27 cellular contexts compared by ENCODE assay signal in genomic region chr5:10303699-10304170, GRCh38. TPM values are rescaled to one million over a fixed set of nuclear protein-coding genes. Genes with fewer than 3 reads are reported as not detected.
DNase-seq lines count a peak whose midpoint lies in the region; ATAC-seq, FAIRE-seq and TF ChIP-seq lines count a peak whose summit lies in the region.
"Had no signal": no experiment of that assay in that cellular context is flagged by ENCODE, and none has a peak within 500 bp of the region (broad histone marks: within the 10 kb centered on the region; RNA-seq: fewer than 3 reads in every experiment).

No MANE protein-coding gene starts in this region.

- peak overlapping the region; percentile 75 for H3K4me2 ChIP-seq in K562 (ENCODE audit: insufficient read depth, low read length)
- H3K4me2 ChIP-seq: A549 had no signal

- ATAC-seq in heart left ventricle (peak in 2 of 4 donors; percentile 9 to 25), K562 (peak; percentile 55), right lobe of liver (peak; percentile 25 to 59 (median 36)), GM21717 (IDR thresholded peaks at IDR 0.05; ENCODE audit: unreplicated experiment) (no peak), HG03457 (IDR thresholded peaks at IDR 0.05; ENCODE audit: unreplicated experiment) (no peak), gastroesophageal sphincter (no peak)
- ATAC-seq: A549; activated CD8-positive, alpha-beta T cell treated with anti-CD3 and anti-CD28 coated beads, Interleukin-2, amount 10 ng/mL, durations not matched to agents 7 days and 5 days; activated T-cell treated with anti-CD3 and anti-CD28 coated beads, Interleukin-2, amount 50 U/mL, for 72 hours; left lung; PC-3 had no signal

- H4K20me1 ChIP-seq in K562 (replicated peaks; ENCODE audit: control insufficient read depth, insufficient read depth, low read length): no peaks in the 10 kb centered on the region

- peaks cover 16% of the 10 kb centered on the region for H3K27me3 Mint-ChIP-seq in nephron progenitor cell (ENCODE audit: low read depth, poor library complexity)

- H2AFZ ChIP-seq in K562 (ENCODE audit: low read depth, low read length): peak overlapping the region; percentile 67

- peak overlapping the region; percentile 8 to 79; a peak in 3 of 4 replicates for H3K9ac ChIP-seq in K562 (ENCODE audit: insufficient read depth in 1 of 2, low read depth in 2 of 2, low read length in 2 of 2)

- peaks cover 13% of the 10 kb centered on the region for H3K9me3 Mint-ChIP-seq in nephron progenitor cell
- H3K9me3 Mint-ChIP-seq: activated T-cell treated with anti-CD3 and anti-CD28 coated beads, Interleukin-2, amount 50 U/mL, for 72 hours; T-helper 1 cell treated with Interleukin-12 subunit alpha and Interleukin-12 subunit beta and Interleukin-4 antibody, amounts not matched to agents 30 μg/mL and 1 μg/mL, for 36 hours had no signal

- H3K4me3 Mint-ChIP-seq in nephron progenitor cell: no peak overlapping the region
- H3K4me3 Mint-ChIP-seq: activated CD8-positive, alpha-beta T cell treated with anti-CD3 and anti-CD28 coated beads, Interleukin-2, amount 10 ng/mL, durations not matched to agents 7 days and 5 days; activated naive CD8-positive, alpha-beta T cell; activated T-cell treated with anti-CD3 and anti-CD28 coated beads, Interleukin-2, amount 50 U/mL, for 72 hours; endodermal cell; H9; T-helper 1 cell treated with Interleukin-12 subunit alpha and Interleukin-12 subunit beta and Interleukin-4 antibody, amounts not matched to agents 30 μg/mL and 1 μg/mL, for 36 hours had no signal

- H3K4me3 ChIP-seq in heart left ventricle: no peak overlapping the region
- no peak overlapping the region for H3K4me3 ChIP-seq in K562
- no peak overlapping the region for H3K4me3 ChIP-seq in right lobe of liver
- H3K4me3 ChIP-seq in gastroesophageal sphincter: no peak overlapping the region
- H3K4me3 ChIP-seq: A549, left lung, SJCRH30, uterus had no signal

- no peak for DNase-seq in heart left ventricle
- DNase-seq in cardiac septum (ENCODE audit: low spot score): no peak
- DNase-seq in K562 (ENCODE audit: extremely low read depth in 1 of 4, low spot score in 3 of 4): peak in 3 of 4 experiments; percentile 34 to 91 (median 84)
- peak in 2 of 3 donors; percentile 53 to 61 for DNase-seq in right lobe of liver
- DNase-seq in nephron progenitor cell: no peak
- DNase-seq: activated CD8-positive, alpha-beta T cell treated with anti-CD3 and anti-CD28 coated beads, Interleukin-2, amount 10 ng/mL, durations not matched to agents 7 days and 5 days; activated T-cell treated with anti-CD3 and anti-CD28 coated beads, Interleukin-2, amount 50 U/mL, for 72 hours; Caco-2; endodermal cell; glutamatergic neuron; H9; Kasumi-1; NCI-H1092 treated with DMSO at 0.1 percent for 48 hours; NCI-H2081 treated with DMSO at 0.1 percent for 48 hours; NCI-H526; PC-3; SJCRH30; stimulated activated CD8-positive, alpha-beta memory T cell treated with anti-CD3 and anti-CD28 coated beads, Interleukin-4, amount 100 ng/mL, for 48 hours; uterus had no signal

- intact Hi-C loops in heart left ventricle (cut with DNase I): no loop called here
- intact Hi-C loops in cardiac septum (cut with DNase I): no loop called here
- intact Hi-C loops in K562 (cut with micrococcal nuclease): loop anchor here (1.0 to 10.0 kb wide), 2 partner anchors 9 to 301 kb away; no protein-coding TSS in a partner anchor
- intact Hi-C loops in right lobe of liver (cut with DNase I): no loop called here

- H3K4me1 Mint-ChIP-seq in nephron progenitor cell: peaks cover 20% of the 10 kb centered on the region

- TF ChIP-seq EP300 in K562 (IDR thresholded peaks at IDR 0.05; ENCODE audit: low read length) (peak; percentile 85), gastroesophageal sphincter (IDR thresholded peaks at IDR 0.05) (no peak)

- CTCF ChIA-PET in K562 (lab: Yijun Ruan, JAX; ENCODE audit: low intra/inter-chr PET ratio): no interaction called here

- POLR2A ChIA-PET in K562 (lab: Yijun Ruan, JAX): interaction anchor here (0.6 to 2.1 kb wide), 9 partner anchors 9 to 274 kb away, joined by 3 to 9 read pairs (median 3); partner anchors contain the start of gene MARCHF6

- H3K27me3 ChIP-seq in heart left ventricle (no peaks in the 10 kb centered on the region), K562 (ENCODE audit: control insufficient read depth in 2 of 2, insufficient read depth in 2 of 2, low read length in 2 of 2) (no peaks in the 10 kb centered on the region), right lobe of liver (no peaks in the 10 kb centered on the region), gastroesophageal sphincter (no peaks in the 10 kb centered on the region)
- H3K27me3 ChIP-seq: SJCRH30, uterus had no signal

- H3K9me3 ChIP-seq in heart left ventricle (no peaks in the 10 kb centered on the region), K562 (replicated peaks; ENCODE audit: control insufficient read depth, insufficient read depth, low read depth, low read length) (0 out of 2 replicates have a peak, but pooled peaks cover 4% of the 10 kb centered on the region), right lobe of liver (no peaks in the 10 kb centered on the region), gastroesophageal sphincter (no peaks in the 10 kb centered on the region)
- H3K9me3 ChIP-seq: A549, left lung, neutrophil, SJCRH30, uterus had no signal

- H3K36me3 Mint-ChIP-seq in nephron progenitor cell (ENCODE audit: low read depth): peaks cover 45% of the 10 kb centered on the region

- H3K4me1 ChIP-seq in heart left ventricle (peaks cover 0 to 42% (median 12%) of the 10 kb centered on the region in 12 donors), K562 (replicated peaks in 1 of 2; ENCODE audit: control insufficient read depth in 2 of 2, insufficient read depth in 2 of 2, low read length in 2 of 2) (peaks cover 40 to 49% of the 10 kb centered on the region in 2 experiments), right lobe of liver (peaks cover 0 to 56% (median 23%) of the 10 kb centered on the region in 4 donors), gastroesophageal sphincter (peaks cover 0 to 21% (median 0%) of the 10 kb centered on the region in 3 donors)
- H3K4me1 ChIP-seq: SJCRH30, uterus had no signal

- TF ChIP-seq RAD21 in K562 (CRISPR knock-in tag; conservative IDR thresholded peaks at IDR 0.05 in 1 of 2, IDR thresholded peaks at IDR 0.05 in 1 of 2): 0 out of 4 replicates have a peak, but pooled peaks of 1 of the 2 experiments have one; percentile 1

- H3K9me1 ChIP-seq in K562 (ENCODE audit: control insufficient read depth, insufficient read depth, low read length): no peaks in the 10 kb centered on the region

- H3K27ac ChIP-seq in heart left ventricle (peak overlapping the region in 11 of 12 donors; percentile 11 to 80 (median 69)), K562 (ENCODE audit: extremely low read depth, low read depth, low read length) (peak overlapping the region; percentile 94), right lobe of liver (peak overlapping the region; percentile 77 to 94 (median 83)), gastroesophageal sphincter (no peak overlapping the region)
- H3K27ac ChIP-seq: left lung, neutrophil, SJCRH30, uterus had no signal

- BruUV-seq in K562 (replicated peaks; lab: Mats Ljungman, UMichigan): no TSS peak

- TF ChIP-seq CTCF in heart left ventricle (IDR thresholded peaks at IDR 0.05) (no peak), K562 (IDR thresholded peaks at IDR 0.05 in 2 of 3, conservative IDR thresholded peaks at IDR 0.05 in 1 of 3; ENCODE audit: insufficient read depth in 2 of 3, low read depth in 1 of 3, low read length in 3 of 3) (no peak), right lobe of liver (IDR thresholded peaks at IDR 0.05) (no peak), nephron progenitor cell (IDR thresholded peaks at IDR 0.05) (no peak), gastroesophageal sphincter (IDR thresholded peaks at IDR 0.05) (no peak)

- in situ Hi-C loops in K562 (cut with MboI): no loop called here

- no peak overlapping the region for H3K27ac Mint-ChIP-seq in nephron progenitor cell
- H3K27ac Mint-ChIP-seq: activated CD8-positive, alpha-beta T cell treated with anti-CD3 and anti-CD28 coated beads, Interleukin-2, amount 10 ng/mL, durations not matched to agents 7 days and 5 days; activated naive CD8-positive, alpha-beta T cell; activated T-cell treated with anti-CD3 and anti-CD28 coated beads, Interleukin-2, amount 50 U/mL, for 72 hours; endodermal cell; H9; T-helper 1 cell treated with Interleukin-12 subunit alpha and Interleukin-12 subunit beta and Interleukin-4 antibody, amounts not matched to agents 30 μg/mL and 1 μg/mL, for 36 hours had no signal

- peaks cover 0 to 3% (median 0%) of the 10 kb centered on the region in 9 donors for H3K36me3 ChIP-seq in heart left ventricle
- peaks cover 45% of the 10 kb centered on the region for H3K36me3 ChIP-seq in K562 (ENCODE audit: control insufficient read depth, insufficient read depth, low read length)
- H3K36me3 ChIP-seq in right lobe of liver: no peaks in the 10 kb centered on the region
- H3K36me3 ChIP-seq in gastroesophageal sphincter: peaks cover 0 to 5% of the 10 kb centered on the region in 2 donors
- H3K36me3 ChIP-seq: left lung, neutrophil, SJCRH30, uterus had no signal

- peaks cover 89% of the 10 kb centered on the region for H3K79me2 ChIP-seq in K562 (ENCODE audit: control insufficient read depth, insufficient read depth, low read length)

- TF ChIP-seq POLR2A in heart left ventricle (IDR thresholded peaks at IDR 0.05) (no peak), K562 (conservative IDR thresholded peaks at IDR 0.05) (0 out of 2 replicates have a peak, but pooled peaks have one; percentile 43), right lobe of liver (IDR thresholded peaks at IDR 0.05) (no peak), gastroesophageal sphincter (IDR thresholded peaks at IDR 0.05) (no peak)

- peak; percentile 86 for FAIRE-seq in K562 (lab: Jason Lieb, UNC)
- FAIRE-seq: A549 had no signal

- 62 to 75% (median 66%) methylated on average over 5 of the region's 5 CpGs for WGBS in heart left ventricle, 4 donors
- WGBS in K562 (ENCODE audit: insufficient coverage, low coverage, missing lambda C conversion rate): 2% methylated on average over 5 of the region's 5 CpGs
- WGBS in right lobe of liver (ENCODE audit: insufficient coverage, low coverage, low lambda C conversion rate, missing lambda C conversion rate): 33% methylated on average over 5 of the region's 5 CpGs
- 29 to 88% methylated on average over 2 of the region's 5 CpGs for WGBS in gastroesophageal sphincter (ENCODE audit: low coverage in 1 of 2), 2 donors

RNA-seq across cellular contexts. Expression of gene CMBL, which starts 4.0 kb away (rescaled TPM):
- 10 to 100 TPM; 12.4 to 53.5 (median 29.0) TPM for total RNA-seq in heart left ventricle
- polyA plus RNA-seq in heart left ventricle: 10 to 100 TPM; 20.8 to 32.5 TPM
- total RNA-seq in cardiac septum: 31.2 TPM
- 57.6 and 73.6 TPM in 2 replicates for total RNA-seq in K562 (2011; cell fraction: chromatin; rRNA removed; ENCODE audit: low replicate concordance)
- total RNA-seq in K562 (2011; cell fraction: nucleolus; rRNA removed): 41.8 and 51.0 TPM in 2 replicates
- 60.6 and 76.3 TPM in 2 replicates for total RNA-seq in K562 (2011; cell fraction: nucleoplasm; rRNA removed)
- 22.6 and 30.0 TPM in 2 replicates for total RNA-seq in K562 (2014; rRNA removed)
- total RNA-seq in K562 (2014; rRNA removed; fragmentation: Illumina TruSeq; extraction: Trizol): 68.2 and 86.7 TPM in 2 replicates
- 54.7 and 55.5 TPM in 2 replicates for total RNA-seq in K562 (2015; rRNA removed; fragmentation: Illumina TruSeq; extraction: Trizol)
- total RNA-seq in K562 (2021): 119 and 121 TPM in 2 replicates
- 183 and 192 TPM in 2 replicates for polyA plus RNA-seq in K562 (2011; rRNA removed)
- 228 and 464 TPM in 2 replicates for polyA plus RNA-seq in K562 (2011; cell fraction: cytosol; rRNA removed)
- polyA plus RNA-seq in K562 (2011; cell fraction: nucleus; rRNA removed): 27.2 and 28.4 TPM in 2 replicates
- polyA plus RNA-seq in K562 (2012): 129 and 225 TPM in 2 replicates
- polyA plus RNA-seq in K562 (2014; fragmentation: Illumina TruSeq; extraction: Trizol): 140 and 144 TPM in 2 replicates
- polyA plus RNA-seq in K562 (2014; fragmentation: Nextera tagmentation; extraction: Ambion mirVana): 10 to 100 TPM; 53.4 to 71.1 TPM
- polyA plus RNA-seq in K562 (2014; rRNA removed): 109 and 128 TPM in 2 replicates
- polyA minus RNA-seq in K562 (2011; rRNA and poly(A)+ RNA removed): 176 TPM in 2 replicates
- 200 and 213 TPM in 2 replicates for polyA minus RNA-seq in K562 (2011; cell fraction: cytosol; rRNA and poly(A)+ RNA removed)
- 23.2 and 39.3 TPM in 2 replicates for polyA minus RNA-seq in K562 (2011; cell fraction: nucleus; rRNA and poly(A)+ RNA removed)
- total RNA-seq in right lobe of liver: 100 to 1,000 TPM in 3 of 6 experiments, 10 to 100 TPM in 3; 29.4 to 206 (median 97.7) TPM
- 1 to 10 TPM; 2.2 to 7.7 (median 4.4) TPM for total RNA-seq in gastroesophageal sphincter
- total RNA-seq: SJCRH30 had no signal

RNA-seq across cellular contexts. Expression of gene MARCHF6, which starts 49.8 kb away (rescaled TPM):
- total RNA-seq in heart left ventricle (100 to 1,000 TPM; 108 to 192 (median 161) TPM), cardiac septum (142 TPM), K562 (2014; rRNA removed) (68.1 and 82.1 TPM in 2 replicates), K562 (2014; rRNA removed; fragmentation: Illumina TruSeq; extraction: Trizol) (110 and 145 TPM in 2 replicates), K562 (2015; rRNA removed; fragmentation: Illumina TruSeq; extraction: Trizol) (73.8 and 74.1 TPM in 2 replicates), K562 (2021) (173 and 197 TPM in 2 replicates), right lobe of liver (100 to 1,000 TPM in 1 of 6 experiments, 10 to 100 TPM in 5; 44.9 to 106 (median 68.6) TPM), gastroesophageal sphincter (100 to 1,000 TPM in 2 of 4 donors, 10 to 100 TPM in 2; 69.9 to 106 (median 93.9) TPM)
- polyA plus RNA-seq in heart left ventricle (10 to 100 TPM; 39.3 to 91.6 TPM), K562 (2011; rRNA removed) (363 and 456 TPM in 2 replicates), K562 (2014; fragmentation: Illumina TruSeq; extraction: Trizol) (97.2 and 107 TPM in 2 replicates), K562 (2014; fragmentation: Nextera tagmentation; extraction: Ambion mirVana) (100 to 1,000 TPM; 170 to 176 TPM), K562 (2014; rRNA removed) (113 and 116 TPM in 2 replicates)
- 561 and 734 TPM in 2 replicates for total RNA-seq in K562 (2011; cell fraction: chromatin; rRNA removed; ENCODE audit: low replicate concordance)
- total RNA-seq in K562 (2011; cell fraction: nucleolus; rRNA removed): 300 and 404 TPM in 2 replicates
- 460 and 488 TPM in 2 replicates for total RNA-seq in K562 (2011; cell fraction: nucleoplasm; rRNA removed)
- polyA plus RNA-seq in K562 (2011; cell fraction: cytosol; rRNA removed): 108 and 266 TPM in 2 replicates
- 690 and 1,115 TPM in 2 replicates for polyA plus RNA-seq in K562 (2011; cell fraction: nucleus; rRNA removed)
- polyA plus RNA-seq in K562 (2012): 113 TPM in 2 replicates
- polyA minus RNA-seq in K562 (2011; rRNA and poly(A)+ RNA removed): 714 and 809 TPM in 2 replicates
- polyA minus RNA-seq in K562 (2011; cell fraction: cytosol; rRNA and poly(A)+ RNA removed): 187 and 222 TPM in 2 replicates
- 218 and 284 TPM in 2 replicates for polyA minus RNA-seq in K562 (2011; cell fraction: nucleus; rRNA and poly(A)+ RNA removed)

RNA-seq across cellular contexts. Expression of gene CCT5, which starts 53.7 kb away (rescaled TPM):
- total RNA-seq in heart left ventricle (100 to 1,000 TPM in 5 of 9 donors, 10 to 100 TPM in 4; 83.5 to 156 (median 108) TPM), cardiac septum (102 TPM), K562 (2014; rRNA removed) (1,056 and 1,105 TPM in 2 replicates), K562 (2014; rRNA removed; fragmentation: Illumina TruSeq; extraction: Trizol) (1,310 and 1,339 TPM in 2 replicates), K562 (2015; rRNA removed; fragmentation: Illumina TruSeq; extraction: Trizol) (1,290 and 1,307 TPM in 2 replicates), K562 (2021) (782 and 792 TPM in 2 replicates), right lobe of liver (100 to 1,000 TPM in 2 of 6 experiments, 10 to 100 TPM in 4; 39.7 to 124 (median 74.8) TPM), gastroesophageal sphincter (100 to 1,000 TPM; 113 to 208 (median 155) TPM)
- polyA plus RNA-seq in heart left ventricle (100 to 1,000 TPM in 1 of 2 donors, 10 to 100 TPM in 1; 73.1 to 318 TPM), K562 (2011; rRNA removed) (773 and 1,153 TPM in 2 replicates), K562 (2014; fragmentation: Illumina TruSeq; extraction: Trizol) (1,097 and 1,170 TPM in 2 replicates), K562 (2014; fragmentation: Nextera tagmentation; extraction: Ambion mirVana) (1,000 to 10,000 TPM in 1 of 2 experiments, 100 to 1,000 TPM in 1; 926 to 1,606 TPM), K562 (2014; rRNA removed) (798 and 941 TPM in 2 replicates)
- 239 and 473 TPM in 2 replicates for total RNA-seq in K562 (2011; cell fraction: chromatin; rRNA removed; ENCODE audit: low replicate concordance)
- 160 and 181 TPM in 2 replicates for total RNA-seq in K562 (2011; cell fraction: nucleolus; rRNA removed)
- total RNA-seq in K562 (2011; cell fraction: nucleoplasm; rRNA removed): 271 and 310 TPM in 2 replicates
- 486 and 691 TPM in 2 replicates for polyA plus RNA-seq in K562 (2011; cell fraction: cytosol; rRNA removed)
- 304 and 417 TPM in 2 replicates for polyA plus RNA-seq in K562 (2011; cell fraction: nucleus; rRNA removed)
- 564 and 1,172 TPM in 2 replicates for polyA plus RNA-seq in K562 (2012)
- polyA minus RNA-seq in K562 (2011; rRNA and poly(A)+ RNA removed): 2,049 and 2,472 TPM in 2 replicates
- 548 and 692 TPM in 2 replicates for polyA minus RNA-seq in K562 (2011; cell fraction: cytosol; rRNA and poly(A)+ RNA removed)
- polyA minus RNA-seq in K562 (2011; cell fraction: nucleus; rRNA and poly(A)+ RNA removed): 155 and 246 TPM in 2 replicates

RNA-seq across cellular contexts. Expression of gene ATPSCKMT, which starts 54.0 kb away (rescaled TPM):
- 10 to 100 TPM in 7 of 9 donors, 1 to 10 TPM in 2; 8.1 to 20.1 (median 14.0) TPM for total RNA-seq in heart left ventricle
- 10 to 100 TPM; 10.5 to 11.6 TPM for polyA plus RNA-seq in heart left ventricle
- 17.2 TPM for total RNA-seq in cardiac septum
- 63.3 and 105 TPM in 2 replicates for total RNA-seq in K562 (2011; cell fraction: chromatin; rRNA removed; ENCODE audit: low replicate concordance)
- 33.5 and 38.3 TPM in 2 replicates for total RNA-seq in K562 (2011; cell fraction: nucleolus; rRNA removed)
- 54.5 and 67.1 TPM in 2 replicates for total RNA-seq in K562 (2011; cell fraction: nucleoplasm; rRNA removed)
- total RNA-seq in K562 (2014; rRNA removed): 26.2 and 30.2 TPM in 2 replicates
- 44.4 and 46.2 TPM in 2 replicates for total RNA-seq in K562 (2014; rRNA removed; fragmentation: Illumina TruSeq; extraction: Trizol)
- 29.5 and 32.4 TPM in 2 replicates for total RNA-seq in K562 (2015; rRNA removed; fragmentation: Illumina TruSeq; extraction: Trizol)
- 29.1 and 32.2 TPM in 2 replicates for total RNA-seq in K562 (2021)
- polyA plus RNA-seq in K562 (2011; rRNA removed): 32.1 and 46.8 TPM in 2 replicates
- polyA plus RNA-seq in K562 (2011; cell fraction: cytosol; rRNA removed): 11.9 and 39.5 TPM in 2 replicates
- polyA plus RNA-seq in K562 (2011; cell fraction: nucleus; rRNA removed): 38.0 and 40.7 TPM in 2 replicates
- polyA plus RNA-seq in K562 (2012): 22.4 and 28.9 TPM in 2 replicates
- 36.9 and 41.1 TPM in 2 replicates for polyA plus RNA-seq in K562 (2014; fragmentation: Illumina TruSeq; extraction: Trizol)
- 10 to 100 TPM; 36.6 to 40.7 TPM for polyA plus RNA-seq in K562 (2014; fragmentation: Nextera tagmentation; extraction: Ambion mirVana)
- polyA plus RNA-seq in K562 (2014; rRNA removed): 28.3 and 38.4 TPM in 2 replicates
- 48.5 and 54.2 TPM in 2 replicates for polyA minus RNA-seq in K562 (2011; rRNA and poly(A)+ RNA removed)
- 10.5 and 16.6 TPM in 2 replicates for polyA minus RNA-seq in K562 (2011; cell fraction: cytosol; rRNA and poly(A)+ RNA removed)
- 20.2 and 38.1 TPM in 2 replicates for polyA minus RNA-seq in K562 (2011; cell fraction: nucleus; rRNA and poly(A)+ RNA removed)
- total RNA-seq in right lobe of liver: 10 to 100 TPM in 5 of 6 experiments, 1 to 10 TPM in 1; 7.5 to 16.0 (median 14.1) TPM
- 10 to 100 TPM; 13.9 to 16.4 (median 15.0) TPM for total RNA-seq in gastroesophageal sphincter

Comparison
In these comparisons a context has a peak if more than half of its experiments do, and no peak if none do; other contexts are left out.
1. ATAC-seq: peak in K562 (single experiment) and right lobe of liver (4 of 4); none in GM21717 (single experiment), HG03457 (single experiment) and gastroesophageal sphincter (single experiment).
2. DNase-seq: peak in K562 (3 of 4) and right lobe of liver (2 of 3); none in heart left ventricle (0 of 5), cardiac septum (single experiment) and nephron progenitor cell (single experiment).
3. H3K27ac ChIP-seq: peak in heart left ventricle (11 of 12), K562 (single experiment) and right lobe of liver (3 of 3); none in gastroesophageal sphincter (0 of 4).